Comparison of ENCODE assay signal across 25 cellular contexts in genomic region chr13:96726651-96727050, GRCh38.
DNase-seq lines count a peak whose midpoint lies in the region; ATAC-seq and TF ChIP-seq lines count a peak whose summit lies in the region.
"Had no signal": no experiment of that assay in that cellular context is flagged by ENCODE, and none has a peak within 500 bp of the region (broad histone marks: within the 10 kb centered on the region; RNA-seq: fewer than 3 reads in every experiment).

No MANE protein-coding gene starts in this region.

- no peaks in the 10 kb centered on the region for H3K4me1 ChIP-seq in HEK293 (ENCODE audit: control insufficient read depth, insufficient read depth, low read length)
- no peaks in the 10 kb centered on the region for H3K4me1 ChIP-seq in mesenchymal stem cell (ENCODE audit: control insufficient read depth, insufficient read depth, low read depth, low read length)
- H3K4me1 ChIP-seq: BE2C, BLaER1 had no signal

- H3K4me3 Mint-ChIP-seq in WTC11, result no peak overlapping the region
- no peak overlapping the region for H3K4me3 Mint-ChIP-seq in stimulated activated naive B cell treated with anti-CD40 and anti-IgM and Interleukin-4, amounts not matched to agents 10 μg/mL and 1 μg/mL and 100 μg/mL, for 72 hours
- H3K4me3 Mint-ChIP-seq: CD14-positive monocyte; CD4-positive, alpha-beta memory T cell; CD4-positive, CD25-positive, alpha-beta regulatory T cell; CD8-positive, alpha-beta memory T cell had no signal

- H3K9me3 Mint-ChIP-seq in WTC11, result peaks cover 23% of the 10 kb centered on the region
- H3K9me3 Mint-ChIP-seq in stimulated activated naive B cell treated with anti-CD40 and anti-IgM and Interleukin-4, amounts not matched to agents 10 μg/mL and 1 μg/mL and 100 μg/mL, for 72 hours, result peaks cover 7 to 9% of the 10 kb centered on the region in 2 donors

- no peak overlapping the region for H2BK15ac ChIP-seq in mesenchymal stem cell (ENCODE audit: low read depth, poor library complexity, severe bottlenecking)

- no peak overlapping the region for H3K23ac ChIP-seq in mesenchymal stem cell (ENCODE audit: low read length in 2 of 2)

- H2BK5ac ChIP-seq in mesenchymal stem cell (ENCODE audit: low read depth, low read length, poor library complexity, severe bottlenecking), result peak overlapping the region; percentile 19

- H3K18ac ChIP-seq in mesenchymal stem cell (ENCODE audit: low read depth in 1 of 2, low read length in 2 of 2), result no peak overlapping the region

- no peak overlapping the region for H3K14ac ChIP-seq in mesenchymal stem cell (ENCODE audit: low read length in 2 of 2)

- no peak overlapping the region for H4K8ac ChIP-seq in mesenchymal stem cell (ENCODE audit: low read length)

- no peak overlapping the region for H2AK5ac ChIP-seq in mesenchymal stem cell (ENCODE audit: low read length, severe bottlenecking)

- H3K27ac ChIP-seq in HEK293 (ENCODE audit: extremely low read depth, low read depth, low read length), result no peak overlapping the region
- H3K27ac ChIP-seq in mesenchymal stem cell (ENCODE audit: low read length, poor library complexity, severe bottlenecking), result no peak overlapping the region
- H3K27ac ChIP-seq: BLaER1 had no signal

- H3K36me3 ChIP-seq in HEK293 (ENCODE audit: control insufficient read depth in 2 of 2, insufficient read depth in 1 of 2, low read length in 2 of 2) (no peaks in the 10 kb centered on the region), mesenchymal stem cell (ENCODE audit: control insufficient read depth in 1 of 2, insufficient read depth in 2 of 2, low read depth in 1 of 2, low read length in 2 of 2) (no peaks in the 10 kb centered on the region)
- H3K36me3 ChIP-seq: BE2C, BLaER1 had no signal

- TF ChIP-seq CTCF in HEK293 (tag by site-specific recombination; IDR thresholded peaks at IDR 0.05), result no peak
- TF ChIP-seq CTCF in WTC11 (IDR thresholded peaks at IDR 0.05), result no peak

- ATAC-seq in WTC11 (no peak), HG02981 (IDR thresholded peaks at IDR 0.05; ENCODE audit: unreplicated experiment) (no peak)
- ATAC-seq in stimulated activated naive B cell treated with anti-CD40 and anti-IgM and Interleukin-4, amounts not matched to agents 10 μg/mL and 1 μg/mL and 100 μg/mL, for 72 hours (replicated peaks), result no peak
- ATAC-seq: GM12878 had no signal

- H3K9me3 ChIP-seq in HEK293 (ENCODE audit: control insufficient read depth, insufficient read depth, low read depth, low read length) (no peaks in the 10 kb centered on the region), mesenchymal stem cell (ENCODE audit: control insufficient read depth, low read length) (peaks cover 44% of the 10 kb centered on the region)
- H3K9me3 ChIP-seq: BE2C had no signal

- CTCF ChIA-PET in HEK293 (lab: Yijun Ruan, JAX), result no interaction called here
- CTCF ChIA-PET in WTC11 (lab: Charles Lee), result no interaction called here

- H3K36me3 Mint-ChIP-seq in WTC11, result peaks cover 13% of the 10 kb centered on the region; the same call in 1 of the 2 replicates
- H3K36me3 Mint-ChIP-seq in stimulated activated naive B cell treated with anti-CD40 and anti-IgM and Interleukin-4, amounts not matched to agents 10 μg/mL and 1 μg/mL and 100 μg/mL, for 72 hours, result no peaks in the 10 kb centered on the region
- H3K36me3 Mint-ChIP-seq: CD14-positive monocyte; CD4-positive, alpha-beta memory T cell; CD4-positive, CD25-positive, alpha-beta regulatory T cell; CD8-positive, alpha-beta memory T cell had no signal

- H3K27me3 Mint-ChIP-seq in WTC11 (ENCODE audit: low read depth), result no peaks in the 10 kb centered on the region; the same call in 1 of the 2 replicates
- no peaks in the 10 kb centered on the region for H3K27me3 Mint-ChIP-seq in stimulated activated naive B cell treated with anti-CD40 and anti-IgM and Interleukin-4, amounts not matched to agents 10 μg/mL and 1 μg/mL and 100 μg/mL, for 72 hours
- H3K27me3 Mint-ChIP-seq: CD4-positive, alpha-beta memory T cell; CD4-positive, CD25-positive, alpha-beta regulatory T cell; CD8-positive, alpha-beta memory T cell had no signal

- H3K27ac Mint-ChIP-seq in WTC11, result no peak overlapping the region
- no peak overlapping the region for H3K27ac Mint-ChIP-seq in stimulated activated naive B cell treated with anti-CD40 and anti-IgM and Interleukin-4, amounts not matched to agents 10 μg/mL and 1 μg/mL and 100 μg/mL, for 72 hours
- H3K27ac Mint-ChIP-seq: CD14-positive monocyte; CD4-positive, alpha-beta memory T cell; CD4-positive, CD25-positive, alpha-beta regulatory T cell; CD8-positive, alpha-beta memory T cell had no signal

- H3K9ac ChIP-seq in mesenchymal stem cell (ENCODE audit: low read length), result no peak overlapping the region
- H3K9ac ChIP-seq: BLaER1 had no signal

- POLR2A ChIA-PET in HEK293 (lab: Yijun Ruan, JAX) (no interaction called here), WTC11 (lab: Charles Lee) (no interaction called here)

- DNase-seq in Kasumi-1 (lab: John Stamatoyannopoulos, UW), result peak; percentile 3 to 16
- no peak for DNase-seq in WTC11 (ENCODE audit: low spot score)
- no peak for DNase-seq in mesenchymal stem cell
- no peak for DNase-seq in stimulated activated naive B cell treated with anti-CD40 and anti-IgM and Interleukin-4, amounts not matched to agents 10 μg/mL and 1 μg/mL and 100 μg/mL, for 72 hours
- no peak for DNase-seq in effector CD4-positive, alpha-beta T cell
- DNase-seq: 8988T; ACHN; BE2C; C1 segment of cervical spinal cord; CD4-positive, alpha-beta memory T cell; CD4-positive, CD25-positive, alpha-beta regulatory T cell; CD8-positive, alpha-beta memory T cell; COR-L47; DMS 273 treated with DMSO at 0.1 percent for 48 hours; DMS153; DMS53; DMS79; DND-41; EL; GDM1 had no signal

- no peaks in the 10 kb centered on the region for H3K4me1 Mint-ChIP-seq in WTC11
- H3K4me1 Mint-ChIP-seq in stimulated activated naive B cell treated with anti-CD40 and anti-IgM and Interleukin-4, amounts not matched to agents 10 μg/mL and 1 μg/mL and 100 μg/mL, for 72 hours, result no peaks in the 10 kb centered on the region
- H3K4me1 Mint-ChIP-seq: CD14-positive monocyte; CD4-positive, alpha-beta memory T cell; CD4-positive, CD25-positive, alpha-beta regulatory T cell; CD8-positive, alpha-beta memory T cell had no signal

- H3K4ac ChIP-seq in mesenchymal stem cell (ENCODE audit: low read depth in 1 of 2, low read length in 2 of 2), result no peak overlapping the region

- H3K27me3 ChIP-seq in mesenchymal stem cell (ENCODE audit: control insufficient read depth in 1 of 2, insufficient read depth in 1 of 2, low read length in 2 of 2), result no peaks in the 10 kb centered on the region
- H3K27me3 ChIP-seq: BE2C, BLaER1 had no signal

- H2BK12ac ChIP-seq in mesenchymal stem cell (ENCODE audit: low read length in 2 of 2), result no peak overlapping the region

- no peak overlapping the region for H3K4me3 ChIP-seq in HEK293 (ENCODE audit: low read depth, low read length)
- H3K4me3 ChIP-seq in mesenchymal stem cell (ENCODE audit: insufficient read depth in 1 of 2, low read depth in 1 of 2, low read length in 2 of 2), result no peak overlapping the region
- H3K4me3 ChIP-seq: BLaER1, GM12878 had no signal

- H2AFZ ChIP-seq in mesenchymal stem cell (ENCODE audit: low read depth, low read length), result no peak overlapping the region

- H2BK120ac ChIP-seq in mesenchymal stem cell (ENCODE audit: low read depth, low read length), result no peak overlapping the region

- H3K79me1 ChIP-seq in mesenchymal stem cell (replicated peaks; ENCODE audit: low read length, poor library complexity, severe bottlenecking), result no peaks in the 10 kb centered on the region

- no peak overlapping the region for H3K4me2 ChIP-seq in mesenchymal stem cell (ENCODE audit: low read length, poor library complexity, severe bottlenecking)
- H3K4me2 ChIP-seq: BLaER1 had no signal

- no peak overlapping the region for H4K91ac ChIP-seq in mesenchymal stem cell (ENCODE audit: low read length)

TF ChIP-seq in HEK293, 187 proteins besides CTCF, POLR2A, EP300 and RAD21:
- TF ChIP-seq SETDB1 (IDR thresholded peaks at IDR 0.05; ENCODE audit: insufficient read length, low read length) (peak; percentile 35), ZNF513 (tag by site-specific recombination; IDR thresholded peaks at IDR 0.05) (no peak), HOXD13 (CRISPR knock-in tag; IDR thresholded peaks at IDR 0.05; ENCODE audit: borderline replicate concordance) (no peak)
TF ChIP-seq in HEK293: peak in this region for 1.

TF ChIP-seq in WTC11, 78 proteins besides CTCF, POLR2A, EP300 and RAD21:
- TF ChIP-seq NFE2L1 (CRISPR knock-in tag; IDR thresholded peaks at IDR 0.05) (no peak), ZNF317 (CRISPR knock-in tag; IDR thresholded peaks at IDR 0.05; ENCODE audit: borderline replicate concordance, low read depth) (peak; percentile 93), ZNF396 (CRISPR knock-in tag; IDR thresholded peaks at IDR 0.05; ENCODE audit: borderline replicate concordance) (no peak)

Comparison
In these comparisons a context has a peak if more than half of its experiments do, and no peak if none do; other contexts are left out.
1. DNase-seq: peak in Kasumi-1 (2 of 2); none in WTC11 (single experiment), mesenchymal stem cell (single experiment), stimulated activated naive B cell treated with anti-CD40 and anti-IgM and Interleukin-4, amounts not matched to agents 10 μg/mL and 1 μg/mL and 100 μg/mL, for 72 hours (single experiment) and effector CD4-positive, alpha-beta T cell (single experiment).